In the genomic region with DNA sequence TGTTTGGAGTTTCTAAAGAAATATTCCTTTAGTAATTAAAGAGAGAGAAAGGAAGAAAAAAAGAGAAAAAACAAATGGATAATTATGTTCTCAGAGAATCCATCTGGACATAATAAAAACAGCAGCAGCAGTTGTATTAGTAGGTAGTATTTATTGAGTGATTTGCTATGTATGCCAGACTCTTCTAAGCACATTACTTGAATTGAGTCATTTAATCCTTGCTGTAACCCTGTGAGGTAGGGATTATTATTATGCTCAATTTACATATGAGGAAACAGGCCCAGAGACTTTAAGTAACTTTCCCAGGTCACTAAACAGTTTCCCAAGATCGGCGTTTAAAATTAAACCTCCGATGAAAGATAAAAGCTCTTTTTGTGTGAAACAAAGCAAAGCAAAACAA, we compare ENCODE assay signal across 15 cellular contexts.
DNase-seq lines count a peak whose midpoint lies in the region; ATAC-seq and TF ChIP-seq lines count a peak whose summit lies in the region.
"Had no signal": no experiment of that assay in that cellular context is flagged by ENCODE, and none has a peak within 500 bp of the region (broad histone marks: within the 10 kb centered on the region; RNA-seq: fewer than 3 reads in every experiment).

No MANE protein-coding gene starts in this region.

- H3K4me3 ChIP-seq in GM23248: no peak overlapping the region
- H3K4me3 ChIP-seq in retinal pigment epithelial cell (ENCODE audit: low read length): no peak overlapping the region
- H3K4me3 ChIP-seq: BLaER1 treated with 17β-estradiol and CSF1 and Interleukin-3, amounts not matched to agents 10 nM and 100 nM; GM12878 had no signal

- no peaks in the 10 kb centered on the region for H3K9me2 ChIP-seq in GM23248 (ENCODE audit: insufficient read depth)

- H3K79me2 ChIP-seq in GM23248 (ENCODE audit: insufficient read depth): no peaks in the 10 kb centered on the region

- H3K27me3 ChIP-seq in GM23248 (replicated peaks; ENCODE audit: insufficient read depth): no peaks in the 10 kb centered on the region
- H3K27me3 ChIP-seq: BLaER1 treated with 17β-estradiol and CSF1 and Interleukin-3, amounts not matched to agents 10 nM and 100 nM had no signal

- H3K36me3 ChIP-seq in GM23248 (ENCODE audit: low read depth): no peaks in the 10 kb centered on the region
- H3K36me3 ChIP-seq: BLaER1 treated with 17β-estradiol and CSF1 and Interleukin-3, amounts not matched to agents 10 nM and 100 nM had no signal

- H3K9ac ChIP-seq in GM23248: no peak overlapping the region
- H3K9ac ChIP-seq: BLaER1 treated with 17β-estradiol and CSF1 and Interleukin-3, amounts not matched to agents 10 nM and 100 nM had no signal

- no peak overlapping the region for H3K4me2 ChIP-seq in GM23248 (ENCODE audit: unreplicated experiment)
- H3K4me2 ChIP-seq: BLaER1 treated with 17β-estradiol and CSF1 and Interleukin-3, amounts not matched to agents 10 nM and 100 nM had no signal

- H3K4me1 ChIP-seq in GM23248 (ENCODE audit: insufficient read depth): no peaks in the 10 kb centered on the region
- H3K4me1 ChIP-seq: BLaER1 treated with 17β-estradiol and CSF1 and Interleukin-3, amounts not matched to agents 10 nM and 100 nM had no signal

- H2AFZ ChIP-seq in GM23248: no peak overlapping the region

- no peaks in the 10 kb centered on the region for H4K20me1 ChIP-seq in GM23248 (ENCODE audit: insufficient read depth)
- H4K20me1 ChIP-seq: BLaER1 treated with 17β-estradiol and CSF1 and Interleukin-3, amounts not matched to agents 10 nM and 100 nM had no signal

- ATAC-seq in esophagus mucosa: peak; percentile 64
- ATAC-seq: CD8-positive, alpha-beta T cell; GM12878 had no signal

- H3K9me3 ChIP-seq in GM23248 (ENCODE audit: low read depth): no peaks in the 10 kb centered on the region
- H3K9me3 ChIP-seq: BLaER1 treated with 17β-estradiol and CSF1 and Interleukin-3, amounts not matched to agents 10 nM and 100 nM had no signal

- TF ChIP-seq CTCF in retinal pigment epithelial cell (conservative IDR thresholded peaks at IDR 0.05; ENCODE audit: low read depth, low read length): no peak

- in situ Hi-C loops in GM23248 (cut with MboI): no loop called here

- WGBS in GM23248 (ENCODE audit: low coverage in 1 of 2, low lambda C conversion rate in 2 of 2, missing lambda C conversion rate in 2 of 2), 2 experiments: 87 to 88% methylated on average over 3 of the region's 3 CpGs

- DNase-seq in NCI-H524 (lab: John Stamatoyannopoulos, UW) (peak; percentile 27 to 34), NCI-H524 treated with DMSO at 0.1 percent for 48 hours (lab: John Stamatoyannopoulos, UW) (no peak), GM23248 (peak; percentile 13), retinal pigment epithelial cell (ENCODE audit: low read depth) (peak; percentile 82), HuH-7.5 (ENCODE audit: low spot score) (no peak)
- no peak for DNase-seq in activated CD4-positive, alpha-beta T cell treated with anti-CD3 and anti-CD28 coated beads, Interleukin-2, amount 50 U/mL, for 1 hour
- DNase-seq: 8988T; Calu3; CD8-positive, alpha-beta T cell; DND-41; EL; H9 had no signal

- no peak overlapping the region for H3K27ac ChIP-seq in GM23248
- H3K27ac ChIP-seq: BLaER1 treated with 17β-estradiol and CSF1 and Interleukin-3, amounts not matched to agents 10 nM and 100 nM had no signal

- no peaks in the 10 kb centered on the region for H3F3A ChIP-seq in GM23248 (ENCODE audit: insufficient read depth)

Comparison
In these comparisons a context has a peak if more than half of its experiments do, and no peak if none do; other contexts are left out.
1. DNase-seq: peak in NCI-H524 (2 of 2), GM23248 (single experiment) and retinal pigment epithelial cell (single experiment); none in NCI-H524 treated with DMSO at 0.1 percent for 48 hours (single experiment), HuH-7.5 (single experiment) and activated CD4-positive, alpha-beta T cell treated with anti-CD3 and anti-CD28 coated beads, Interleukin-2, amount 50 U/mL, for 1 hour (single experiment).